7 cellular contexts compared by ENCODE assay signal in genomic region chr12:60967128-60967527, GRCh38.
"Had no signal": no experiment of that assay in that cellular context is flagged by ENCODE, and none has a peak within 500 bp of the region (broad histone marks: within the 10 kb centered on the region; RNA-seq: fewer than 3 reads in every experiment).

No MANE protein-coding gene starts in this region.

- FAIRE-seq: G401.6, GM12891, GM12892, GM18507, GM19239 had no signal

- DNase-seq: GDM1, GF-D8 had no signal
